25 cellular contexts compared by ENCODE assay signal in the genomic region with DNA sequence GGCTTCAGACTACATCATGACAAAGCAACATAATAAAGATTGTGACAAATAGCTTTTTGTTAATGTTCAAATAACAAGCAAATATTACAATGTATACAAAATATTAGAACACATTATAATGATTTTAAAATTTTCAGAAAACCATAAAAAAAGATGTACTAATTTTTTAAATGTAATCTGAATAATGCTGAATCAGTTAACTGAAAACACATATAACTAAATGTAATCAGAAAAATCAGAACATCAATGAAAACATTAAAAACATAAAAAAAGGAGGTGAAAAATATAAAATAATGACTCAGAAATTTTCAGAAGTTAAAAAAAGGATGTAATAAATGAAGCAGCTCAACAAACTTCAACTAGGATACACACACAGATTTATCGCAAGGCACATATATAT. TPM values are rescaled to one million over a fixed set of nuclear protein-coding genes. Genes with fewer than 3 reads are reported as not detected.
DNase-seq lines count a peak whose midpoint lies in the region; ATAC-seq, FAIRE-seq and TF ChIP-seq lines count a peak whose summit lies in the region.
"Had no signal": no experiment of that assay in that cellular context is flagged by ENCODE, and none has a peak within 500 bp of the region (broad histone marks: within the 10 kb centered on the region; RNA-seq: fewer than 3 reads in every experiment).

No MANE protein-coding gene starts in this region.

- no peak for ATAC-seq in GM18909 (IDR thresholded peaks at IDR 0.05; ENCODE audit: poor library complexity, unreplicated experiment)
- no peak for ATAC-seq in activated CD4-positive, CD25-positive, alpha-beta regulatory T cell treated with anti-CD3 and anti-CD28 coated beads, Interleukin-2, amount 50 U/mL, for 24 hours
- ATAC-seq: CD8-positive, alpha-beta T cell; Panc1 had no signal

- DNase-seq in RCC 7860 (ENCODE audit: low spot score): no peak
- no peak for DNase-seq in stomach
- DNase-seq: CD8-positive, alpha-beta T cell; DMS 273 treated with DMSO at 0.1 percent for 48 hours; DMS79; EL; GF-D8; GOT3; HFFc6; Karpas-422; NCI-H1105; NCI-H1436 treated with DMSO at 0.1 percent for 48 hours; NCI-H187 treated with DMSO at 0.1 percent for 48 hours; NCI-H524; NCI-H748 treated with DMSO at 0.1 percent for 48 hours; SHP77 treated with DMSO at 0.1 percent for 48 hours had no signal

- H3K27me3 ChIP-seq in HUES48 (ENCODE audit: control insufficient read depth, insufficient read depth, low read length) (no peaks in the 10 kb centered on the region), subcutaneous abdominal adipose tissue (ENCODE audit: control insufficient read depth in 5 of 5, insufficient read depth in 4 of 5, low read length in 5 of 5) (no peaks in the 10 kb centered on the region), stomach (no peaks in the 10 kb centered on the region)

- H3K36me3 ChIP-seq in HUES48 (ENCODE audit: control insufficient read depth, insufficient read depth, low read length) (peaks cover 71% of the 10 kb centered on the region), subcutaneous abdominal adipose tissue (ENCODE audit: control insufficient read depth in 5 of 5, insufficient read depth in 5 of 5, low read length in 5 of 5) (peaks cover 12 to 36% (median 14%) of the 10 kb centered on the region in 5 donors), stomach (peaks cover 27 to 89% (median 54%) of the 10 kb centered on the region in 4 donors)

- H3K9ac ChIP-seq in HUES48 (ENCODE audit: low read depth, low read length) (no peak overlapping the region), subcutaneous abdominal adipose tissue (ENCODE audit: low read length in 5 of 5) (no peak overlapping the region)

- TF ChIP-seq POLR2A in stomach (IDR thresholded peaks at IDR 0.05): no peak

- peak; percentile 71 for FAIRE-seq in RCC 7860 (lab: Jason Lieb, UNC)
- FAIRE-seq in endometrium (lab: Jason Lieb, UNC): peak; percentile 86
- FAIRE-seq: GM12891 had no signal

- H3K27ac ChIP-seq in HUES48 (ENCODE audit: low read depth, low read length) (no peak overlapping the region), subcutaneous abdominal adipose tissue (ENCODE audit: low read depth, low read length) (no peak overlapping the region), stomach (no peak overlapping the region)
- H3K27ac ChIP-seq: C4-2B had no signal

- no peak for TF ChIP-seq EP300 in stomach (IDR thresholded peaks at IDR 0.05)

- TF ChIP-seq CTCF in stomach (IDR thresholded peaks at IDR 0.05): no peak

- peak overlapping the region; percentile 7; the same call in 1 of the 2 replicates for H3K4me3 ChIP-seq in HUES48 (ENCODE audit: low read depth, low read length)
- peak overlapping the region in 4 of 5 donors; percentile 13 to 56 (median 46) for H3K4me3 ChIP-seq in subcutaneous abdominal adipose tissue (ENCODE audit: low read depth in 1 of 5, low read length in 5 of 5)
- no peak overlapping the region for H3K4me3 ChIP-seq in stomach
- H3K4me3 ChIP-seq: HAP-1 had no signal

- H3K4me1 ChIP-seq in HUES48 (ENCODE audit: control insufficient read depth, insufficient read depth, low read length): no peaks in the 10 kb centered on the region
- no peaks in the 10 kb centered on the region for H3K4me1 ChIP-seq in subcutaneous abdominal adipose tissue (ENCODE audit: control insufficient read depth in 5 of 5, insufficient read depth in 5 of 5, low read length in 5 of 5)
- no peaks in the 10 kb centered on the region for H3K4me1 ChIP-seq in stomach
- H3K4me1 ChIP-seq: HAP-1 had no signal

- H3K9me3 ChIP-seq in HUES48 (ENCODE audit: control insufficient read depth, insufficient read depth, low read length) (peaks cover 99% of the 10 kb centered on the region), subcutaneous abdominal adipose tissue (ENCODE audit: control insufficient read depth in 5 of 5, low read length in 5 of 5) (peaks cover 77 to 98% (median 91%) of the 10 kb centered on the region in 5 donors), stomach (peaks cover 84 to 100% (median 100%) of the 10 kb centered on the region in 4 donors)

- WGBS in stomach, 5 donors: 92 to 100% (median 98%) methylated on average over 1 of the region's 1 CpG

- intact Hi-C loops in stomach (cut with DNase I; ENCODE audit: low total_unique reads): no loop called here

RNA-seq across cellular contexts. Expression of a gene that starts 53.5 kb away (rescaled TPM):
- 10 to 100 TPM; 21.1 to 62.9 (median 50.8) TPM for total RNA-seq in stomach
- 1 to 10 TPM; 8.4 to 9.2 (median 8.7) TPM for polyA plus RNA-seq in stomach

RNA-seq across cellular contexts. Expression of a gene that starts 53.6 kb away (rescaled TPM):
- total RNA-seq in stomach: 100 to 1,000 TPM in 2 of 5 donors, 10 to 100 TPM in 3; 65.5 to 213 (median 83.0) TPM
- 10 to 100 TPM; 13.0 to 36.7 (median 21.3) TPM for polyA plus RNA-seq in stomach

Comparison
In these comparisons a context has a peak if more than half of its experiments do, and no peak if none do; other contexts are left out.
1. H3K4me3 ChIP-seq: peak in HUES48 (single experiment) and subcutaneous abdominal adipose tissue (4 of 5); none in stomach (0 of 4).